11 cellular contexts compared by ENCODE assay signal in the genomic region with DNA sequence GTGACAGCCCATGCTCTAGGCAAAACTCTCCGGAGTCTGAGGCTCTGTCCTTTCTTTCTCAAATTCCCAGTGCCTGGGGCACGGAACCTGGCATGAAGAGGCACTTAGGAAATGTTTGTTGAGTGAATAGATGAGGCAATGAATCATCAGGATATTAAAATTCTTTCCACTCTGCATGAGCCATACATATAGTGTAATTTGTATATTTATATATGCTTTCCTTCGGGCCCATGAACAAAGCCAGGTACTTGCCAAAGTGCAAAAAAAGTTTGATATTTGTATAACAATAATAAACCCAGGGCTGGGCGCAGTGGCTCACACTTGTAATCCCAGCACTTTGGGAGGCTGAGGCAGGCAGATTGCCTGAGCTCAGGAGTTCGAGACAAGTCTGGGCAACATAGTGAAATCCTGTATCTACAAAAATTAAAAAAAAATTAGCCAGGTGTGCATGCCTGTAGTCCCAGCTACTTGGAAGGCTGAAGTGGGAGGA.
DNase-seq lines count a peak whose midpoint lies in the region; ATAC-seq and TF ChIP-seq lines count a peak whose summit lies in the region.
"Had no signal": no experiment of that assay in that cellular context is flagged by ENCODE, and none has a peak within 500 bp of the region (broad histone marks: within the 10 kb centered on the region; RNA-seq: fewer than 3 reads in every experiment).

No MANE protein-coding gene starts in this region.

- peaks cover 12 to 25% of the 10 kb centered on the region in 2 experiments for H3K4me1 ChIP-seq in HCT116 (ENCODE audit: control insufficient read depth in 1 of 2, insufficient read depth in 2 of 2, low read length in 2 of 2)
- H3K4me1 ChIP-seq in fibroblast of lung (ENCODE audit: control insufficient read depth, extremely low read depth, insufficient read depth, low read length) = peaks cover 4% of the 10 kb centered on the region

- TF ChIP-seq RAD21 in HCT116 (IDR thresholded peaks at IDR 0.05; ENCODE audit: low read depth) = no peak

- ATAC-seq in HCT116 (peak; percentile 72), SK-N-SH treated with all-trans-retinoic acid at 6 μM for 48 hours (peak; percentile 67), HG02571 (IDR thresholded peaks at IDR 0.05; ENCODE audit: unreplicated experiment) (no peak)

- BruUV-seq in HCT116 (replicated peaks; lab: Mats Ljungman, UMichigan) = no TSS peak

- H3K4me2 ChIP-seq in HCT116 (ENCODE audit: low read length) (peak overlapping the region; percentile 50), fibroblast of lung (ENCODE audit: extremely low read depth, insufficient read depth, low read length) (no peak overlapping the region)

- H3K27me3 ChIP-seq in HCT116 (ENCODE audit: insufficient read depth, low read length) (no peaks in the 10 kb centered on the region), fibroblast of lung (ENCODE audit: control insufficient read depth, insufficient read depth, low read length) (no peaks in the 10 kb centered on the region)

- H3K9me3 ChIP-seq in HCT116 (ENCODE audit: control insufficient read depth in 1 of 2, insufficient read depth in 1 of 2, low read depth in 1 of 2, low read length in 2 of 2) = no peaks in the 10 kb centered on the region
- H3K9me3 ChIP-seq in fibroblast of lung (ENCODE audit: control insufficient read depth, insufficient read depth, low read depth, low read length) = no peaks in the 10 kb centered on the region

- intact Hi-C loops in HCT116 (cut with micrococcal nuclease) = no loop called here

- H3K4me3 ChIP-seq in HCT116 (replicated peaks in 1 of 2; ENCODE audit: low read depth in 1 of 2, low read length in 2 of 2) = 0 out of 4 replicates have a peak overlapping the region, but pooled peaks of 1 of the 2 experiments have one; percentile 0
- no peak overlapping the region for H3K4me3 ChIP-seq in fibroblast of lung (replicated peaks in 1 of 4; ENCODE audit: control extremely low read depth in 1 of 4, insufficient read depth in 1 of 4, low read depth in 3 of 4, low read length in 4 of 4)

- peak overlapping the region; percentile 44; the same call in 1 of the 2 replicates for H3K27ac ChIP-seq in HCT116 (ENCODE audit: low read depth, low read length)
- peak overlapping the region; percentile 6 for H3K27ac ChIP-seq in fibroblast of lung (ENCODE audit: insufficient read depth, low read length)

- TF ChIP-seq CTCF in HCT116 (IDR thresholded peaks at IDR 0.05 in 2 of 3, conservative IDR thresholded peaks at IDR 0.05 in 1 of 3; ENCODE audit: borderline replicate concordance in 1 of 3, insufficient read depth in 1 of 3, low read depth in 2 of 3, low read length in 2 of 3) = no peak
- TF ChIP-seq CTCF in fibroblast of lung (conservative IDR thresholded peaks at IDR 0.05 in 1 of 2, IDR thresholded peaks at IDR 0.05 in 1 of 2; ENCODE audit: low read depth in 1 of 2, low read length in 2 of 2) = no peak
- no peak for TF ChIP-seq CTCF in GM13976 (IDR thresholded peaks at IDR 0.05; ENCODE audit: borderline replicate concordance, control extremely low read depth, extremely low read depth, insufficient read depth, missing control alignments)

- CTCF ChIA-PET in HCT116 (lab: Charles Lee) = no interaction called here

- in situ Hi-C loops in GM13976 (cut with MboI; ENCODE audit: low sequenced_read_pairs, unreplicated experiment) = no loop called here

- H3K9ac ChIP-seq in HCT116 (ENCODE audit: low read length) (peak overlapping the region; percentile 57), fibroblast of lung (ENCODE audit: insufficient read depth, low read length) (no peak overlapping the region)

- H4K20me1 ChIP-seq in HCT116 (ENCODE audit: insufficient read depth) = no peaks in the 10 kb centered on the region
- no peaks in the 10 kb centered on the region for H4K20me1 ChIP-seq in fibroblast of lung (ENCODE audit: control insufficient read depth, extremely low read depth, insufficient read depth, low read length)

- H2AFZ ChIP-seq in HCT116 (ENCODE audit: low read depth, low read length, poor library complexity, severe bottlenecking) (peak overlapping the region; percentile 81), fibroblast of lung (ENCODE audit: low read length) (no peak overlapping the region)

- DNase-seq in HCT116 (ENCODE audit: low read depth, low spot score) = no peak
- peak; percentile 45 to 79 for DNase-seq in fibroblast of lung (ENCODE audit: low read depth in 2 of 2)
- peak; percentile 63 for DNase-seq in stromal cell of bone marrow (ENCODE audit: low read depth)
- DNase-seq in NCI-H524 treated with DMSO at 0.1 percent for 48 hours (lab: John Stamatoyannopoulos, UW) = no peak
- no peak for DNase-seq in GM13976 (ENCODE audit: low spot score)
- DNase-seq: activated CD8-positive, alpha-beta memory T cell treated with anti-CD3 and anti-CD28 coated beads, Interleukin-2, amount 50 U/mL, for 48 hours; GF-D8; NCI-H1092; stimulated activated naive CD4-positive, alpha-beta T cell treated with Interleukin-2 at 50 U/mL for 16 hours had no signal

- H3K79me2 ChIP-seq in HCT116 (ENCODE audit: insufficient read depth, low read length) (no peaks in the 10 kb centered on the region), fibroblast of lung (ENCODE audit: control insufficient read depth, insufficient read depth, low read length) (no peaks in the 10 kb centered on the region)

- no peaks in the 10 kb centered on the region for H3K9me2 ChIP-seq in HCT116 (ENCODE audit: insufficient read depth)

- no peaks in the 10 kb centered on the region for H3K36me3 ChIP-seq in HCT116 (ENCODE audit: control insufficient read depth in 1 of 2, insufficient read depth in 2 of 2, low read length in 2 of 2)
- no peaks in the 10 kb centered on the region for H3K36me3 ChIP-seq in fibroblast of lung (ENCODE audit: control insufficient read depth, insufficient read depth, low read length)

- RAD21 ChIA-PET in HCT116 (lab: Charles Lee; ENCODE audit: low non-redundant PET in 1 of 2, low total read pairs in 2 of 2, uncharacterized antibody in 2 of 2, unreplicated experiment in 2 of 2) = no interaction called here

- POLR2A ChIA-PET in HCT116 (lab: Charles Lee) = interaction anchor here (0.9 kb wide), 1 partner anchor 53 kb away, joined by 3 read pairs; no protein-coding TSS in a partner anchor

- TF ChIP-seq POLR2A in HCT116 (IDR thresholded peaks at IDR 0.05; ENCODE audit: borderline replicate concordance, extremely low read depth, insufficient read depth, insufficient read length) = no peak

TF ChIP-seq in HCT116, 20 proteins besides CTCF, POLR2A, EP300 and RAD21 (continues in another document):
- TF ChIP-seq TCF7L2 (IDR thresholded peaks at IDR 0.05; ENCODE audit: borderline replicate concordance, extremely low read depth, insufficient read depth, insufficient read length) (no peak), ATF3 (IDR thresholded peaks at IDR 0.05) (no peak), ZFX (IDR thresholded peaks at IDR 0.05) (no peak), EZH2phosphoT487 (IDR thresholded peaks at IDR 0.05; ENCODE audit: borderline replicate concordance) (no peak), SP1 (IDR thresholded peaks at IDR 0.05; ENCODE audit: low read depth) (peak; percentile 56), POLR2AphosphoS5 (IDR thresholded peaks at IDR 0.05; ENCODE audit: low read depth, low read length) (no peak), SIN3A (IDR thresholded peaks at IDR 0.05; ENCODE audit: low read depth) (peak; percentile 35; the same call in 1 of the 2 replicates)

TF ChIP-seq in SK-N-SH treated with all-trans-retinoic acid at 6 μM for 48 hours, 23 proteins besides CTCF, POLR2A, EP300 and RAD21:
- TF ChIP-seq ISL1 (CRISPR knock-in tag; IDR thresholded peaks at IDR 0.05) (peak; percentile 53), OSR1 (CRISPR knock-in tag; IDR thresholded peaks at IDR 0.05) (no peak)

Comparison
In these comparisons a context has a peak if more than half of its experiments do, and no peak if none do; other contexts are left out.
1. DNase-seq: peak in fibroblast of lung (2 of 2) and stromal cell of bone marrow (single experiment); none in HCT116 (single experiment), NCI-H524 treated with DMSO at 0.1 percent for 48 hours (single experiment) and GM13976 (single experiment).